In genomic region chr17:77410470-77410869, GRCh38 we compare ENCODE assay signal across 13 cellular contexts.
DNase-seq lines count a peak whose midpoint lies in the region; ATAC-seq, FAIRE-seq and TF ChIP-seq lines count a peak whose summit lies in the region.
"Had no signal": no experiment of that assay in that cellular context is flagged by ENCODE, and none has a peak within 500 bp of the region (broad histone marks: within the 10 kb centered on the region; RNA-seq: fewer than 3 reads in every experiment).

No MANE protein-coding gene starts in this region.

- intact Hi-C loops in activated CD4-positive, alpha-beta T cell treated with anti-CD3 and anti-CD28 coated beads, Interleukin-2, amount 10 ng/mL, durations not matched to agents 24 days and 14 days (cut with micrococcal nuclease), result no loop called here
- intact Hi-C loops in esophagus squamous epithelium (cut with DNase I), result no loop called here

- no peaks in the 10 kb centered on the region for H3K9me3 Mint-ChIP-seq in activated CD4-positive, alpha-beta T cell treated with anti-CD3 and anti-CD28 coated beads, Interleukin-2, amount 10 ng/mL, durations not matched to agents 24 days and 14 days
- H3K9me3 Mint-ChIP-seq in stimulated activated effector memory CD8-positive, alpha-beta T cell treated with anti-CD3 and anti-CD28 coated beads, Interleukin-12 subunit alpha, Interleukin-12 subunit beta, amount 100 ng/mL, for 72 hours, result no peaks in the 10 kb centered on the region

- peak overlapping the region; percentile 2 for H3K4me3 Mint-ChIP-seq in activated CD4-positive, alpha-beta T cell treated with anti-CD3 and anti-CD28 coated beads, Interleukin-2, amount 10 ng/mL, durations not matched to agents 24 days and 14 days
- peak overlapping the region; percentile 94 for H3K4me3 Mint-ChIP-seq in stimulated activated effector memory CD8-positive, alpha-beta T cell treated with anti-CD3 and anti-CD28 coated beads, Interleukin-12 subunit alpha, Interleukin-12 subunit beta, amount 100 ng/mL, for 72 hours

- H3K36me3 ChIP-seq in SJCRH30 (peaks cover 15% of the 10 kb centered on the region), esophagus squamous epithelium (peaks cover 0 to 4% (median 0%) of the 10 kb centered on the region in 3 donors)

- ATAC-seq in stimulated activated effector memory CD8-positive, alpha-beta T cell treated with anti-CD3 and anti-CD28 coated beads, Interleukin-12 subunit alpha, Interleukin-12 subunit beta, amount 100 ng/mL, for 72 hours, result no peak
- ATAC-seq in GM19452 (IDR thresholded peaks at IDR 0.05; ENCODE audit: unreplicated experiment), result no peak
- ATAC-seq: HCT116 had no signal

- H3K27me3 Mint-ChIP-seq in activated CD4-positive, alpha-beta T cell treated with anti-CD3 and anti-CD28 coated beads, Interleukin-2, amount 10 ng/mL, durations not matched to agents 24 days and 14 days, result no peaks in the 10 kb centered on the region

- H3K9me3 ChIP-seq in SJCRH30 (replicated peaks) (no peaks in the 10 kb centered on the region), esophagus squamous epithelium (no peaks in the 10 kb centered on the region)

- DNase-seq in activated CD4-positive, alpha-beta T cell treated with anti-CD3 and anti-CD28 coated beads, Interleukin-2, amount 10 ng/mL, durations not matched to agents 24 days and 14 days, result no peak
- no peak for DNase-seq in activated CD4-positive, alpha-beta T cell treated with anti-CD3 and anti-CD28 coated beads, Interleukin-2, amount 50 U/mL, for 48 hours
- peak in 1 of 2 experiments; percentile 21 for DNase-seq in SJCRH30
- no peak for DNase-seq in esophagus squamous epithelium (lab: John Stamatoyannopoulos, UW)
- no peak for DNase-seq in stimulated activated effector memory CD8-positive, alpha-beta T cell treated with anti-CD3 and anti-CD28 coated beads, Interleukin-12 subunit alpha, Interleukin-12 subunit beta, amount 100 ng/mL, for 72 hours (ENCODE audit: low spot score in 2 of 2)
- DNase-seq in GM12892 (ENCODE audit: insufficient read length), result no peak
- DNase-seq in HTR-8/SVneo (ENCODE audit: insufficient read length, low spot score), result no peak
- DNase-seq: ACHN; effector CD4-positive, alpha-beta T cell; GF-D8; NCI-H774 had no signal

- H3K36me3 Mint-ChIP-seq in activated CD4-positive, alpha-beta T cell treated with anti-CD3 and anti-CD28 coated beads, Interleukin-2, amount 10 ng/mL, durations not matched to agents 24 days and 14 days (ENCODE audit: low read depth), result peaks cover 35% of the 10 kb centered on the region
- H3K36me3 Mint-ChIP-seq in stimulated activated effector memory CD8-positive, alpha-beta T cell treated with anti-CD3 and anti-CD28 coated beads, Interleukin-12 subunit alpha, Interleukin-12 subunit beta, amount 100 ng/mL, for 72 hours, result peaks cover 49% of the 10 kb centered on the region

- TF ChIP-seq POLR2A in esophagus squamous epithelium (IDR thresholded peaks at IDR 0.05) (no peak), GM12892 (IDR thresholded peaks at IDR 0.05; ENCODE audit: low read depth, low read length) (no peak)

- 81 to 94% methylated on average over 4 to 7 of the region's 13 CpGs for WGBS in esophagus squamous epithelium, 2 donors

- no peaks in the 10 kb centered on the region for H3K27me3 ChIP-seq in SJCRH30
- no peaks in the 10 kb centered on the region for H3K27me3 ChIP-seq in esophagus squamous epithelium

- H3K4me1 Mint-ChIP-seq in activated CD4-positive, alpha-beta T cell treated with anti-CD3 and anti-CD28 coated beads, Interleukin-2, amount 10 ng/mL, durations not matched to agents 24 days and 14 days, result peaks cover 67% of the 10 kb centered on the region
- peaks cover 81% of the 10 kb centered on the region for H3K4me1 Mint-ChIP-seq in stimulated activated effector memory CD8-positive, alpha-beta T cell treated with anti-CD3 and anti-CD28 coated beads, Interleukin-12 subunit alpha, Interleukin-12 subunit beta, amount 100 ng/mL, for 72 hours

- H3K27ac ChIP-seq in SJCRH30 (peak overlapping the region; percentile 95), esophagus squamous epithelium (peak overlapping the region; percentile 71 to 94 (median 85))

- H3K4me1 ChIP-seq in SJCRH30, result peaks cover 40% of the 10 kb centered on the region
- peaks cover 53 to 98% (median 63%) of the 10 kb centered on the region in 3 donors for H3K4me1 ChIP-seq in esophagus squamous epithelium

- peak overlapping the region; percentile 86 for H3K27ac Mint-ChIP-seq in activated CD4-positive, alpha-beta T cell treated with anti-CD3 and anti-CD28 coated beads, Interleukin-2, amount 10 ng/mL, durations not matched to agents 24 days and 14 days
- peak overlapping the region; percentile 92 for H3K27ac Mint-ChIP-seq in stimulated activated effector memory CD8-positive, alpha-beta T cell treated with anti-CD3 and anti-CD28 coated beads, Interleukin-12 subunit alpha, Interleukin-12 subunit beta, amount 100 ng/mL, for 72 hours

- TF ChIP-seq CTCF in esophagus squamous epithelium (IDR thresholded peaks at IDR 0.05), result no peak

- no peak overlapping the region for H3K4me3 ChIP-seq in SJCRH30
- no peak overlapping the region for H3K4me3 ChIP-seq in esophagus squamous epithelium

- FAIRE-seq in GM12892 (lab: Jason Lieb, UNC) (no peak), HTR-8/SVneo (lab: Jason Lieb, UNC) (no peak)
